ENCODE assay signal across 1 cellular context in genomic region chr10:32943854-32944661, GRCh38.
TF ChIP-seq lines count a peak whose summit lies in the region.

No MANE protein-coding gene starts in this region.

TF ChIP-seq in HepG2, 621 proteins besides CTCF, POLR2A, EP300 and RAD21 (continued from another document and continues in another):
- TF ChIP-seq ZNF407 (CRISPR knock-in tag; IDR thresholded peaks at IDR 0.05; ENCODE audit: not compliant biosample characterization): peak; percentile 36
- TF ChIP-seq ZFP36 (IDR thresholded peaks at IDR 0.05; ENCODE audit: borderline replicate concordance, low read depth, low read length, partially characterized antibody): no peak
- no peak for TF ChIP-seq ZNF3 (CRISPR knock-in tag; IDR thresholded peaks at IDR 0.05)
- peak; percentile 78 for TF ChIP-seq ZNF883 (CRISPR knock-in tag; IDR thresholded peaks at IDR 0.05; ENCODE audit: not compliant biosample characterization)
- peak; percentile 53; the same call in 1 of the 2 replicates for TF ChIP-seq MXD3 (CRISPR knock-in tag; IDR thresholded peaks at IDR 0.05)
- TF ChIP-seq PRDM15 (CRISPR knock-in tag; IDR thresholded peaks at IDR 0.05): no peak
- peak; percentile 76; the same call in 1 of the 2 replicates for TF ChIP-seq ZNF605 (CRISPR knock-in tag; IDR thresholded peaks at IDR 0.05)
- TF ChIP-seq ZNF432 (CRISPR knock-in tag; IDR thresholded peaks at IDR 0.05; ENCODE audit: borderline replicate concordance): no peak
- TF ChIP-seq NFKBIZ (CRISPR knock-in tag; IDR thresholded peaks at IDR 0.05): 0 out of 2 replicates have a peak, but pooled peaks have one; percentile 23
- no peak for TF ChIP-seq RFX1 (IDR thresholded peaks at IDR 0.05)
- no peak for TF ChIP-seq ZNF746 (CRISPR knock-in tag; IDR thresholded peaks at IDR 0.05)
- no peak for TF ChIP-seq TAF15 (IDR thresholded peaks at IDR 0.05; ENCODE audit: low read depth, low read length, poor library complexity, severe bottlenecking)
- TF ChIP-seq ZNF709 (CRISPR knock-in tag; IDR thresholded peaks at IDR 0.05): 0 out of 2 replicates have a peak, but pooled peaks have one; percentile 39
- no peak for TF ChIP-seq ZNF326 (CRISPR knock-in tag; IDR thresholded peaks at IDR 0.05; ENCODE audit: borderline replicate concordance)
- TF ChIP-seq ZNF234 (CRISPR knock-in tag; conservative IDR thresholded peaks at IDR 0.05): no peak
- no peak for TF ChIP-seq MTERF4 (CRISPR knock-in tag; IDR thresholded peaks at IDR 0.05)
- TF ChIP-seq ZBTB2 (CRISPR knock-in tag; IDR thresholded peaks at IDR 0.05; ENCODE audit: low read depth): no peak
- TF ChIP-seq ZNF280B (CRISPR knock-in tag; IDR thresholded peaks at IDR 0.05; ENCODE audit: borderline replicate concordance): no peak; the same call in 1 of the 2 replicates
- no peak for TF ChIP-seq STAT5B (CRISPR knock-in tag; IDR thresholded peaks at IDR 0.05)
- no peak for TF ChIP-seq SRSF9 (IDR thresholded peaks at IDR 0.05; ENCODE audit: borderline replicate concordance, insufficient read depth, low read depth, low read length, poor library complexity, severe bottlenecking)
- no peak for TF ChIP-seq GMEB2 (CRISPR knock-in tag; IDR thresholded peaks at IDR 0.05; ENCODE audit: low read depth)
- no peak for TF ChIP-seq ZNF281 (CRISPR knock-in tag; IDR thresholded peaks at IDR 0.05; ENCODE audit: borderline replicate concordance)
- TF ChIP-seq ZNF446 (CRISPR knock-in tag; IDR thresholded peaks at IDR 0.05): no peak
- peak; percentile 46; the same call in 1 of the 2 replicates for TF ChIP-seq KAT7 (CRISPR knock-in tag; IDR thresholded peaks at IDR 0.05; ENCODE audit: borderline replicate concordance)
- TF ChIP-seq MZF1 (CRISPR knock-in tag; IDR thresholded peaks at IDR 0.05; ENCODE audit: borderline replicate concordance): no peak
- peak; percentile 74; the same call in 1 of the 2 replicates for TF ChIP-seq TMF1 (CRISPR knock-in tag; IDR thresholded peaks at IDR 0.05; ENCODE audit: low read depth)
- TF ChIP-seq FOXP4 (CRISPR knock-in tag; IDR thresholded peaks at IDR 0.05): peak; percentile 12; the same call in 1 of the 2 replicates
- TF ChIP-seq ARNT2 (CRISPR knock-in tag; IDR thresholded peaks at IDR 0.05; ENCODE audit: low read depth): peak; percentile 48; the same call in 1 of the 2 replicates
- TF ChIP-seq ISX (CRISPR knock-in tag; conservative IDR thresholded peaks at IDR 0.05): no peak
- no peak for TF ChIP-seq ZNF703 (CRISPR knock-in tag; IDR thresholded peaks at IDR 0.05; ENCODE audit: borderline replicate concordance)
- no peak for TF ChIP-seq NPAS2 (CRISPR knock-in tag; IDR thresholded peaks at IDR 0.05; ENCODE audit: borderline replicate concordance)
- TF ChIP-seq ZNF138 (CRISPR knock-in tag; IDR thresholded peaks at IDR 0.05; ENCODE audit: low read depth): no peak
- TF ChIP-seq ZNF615 (CRISPR knock-in tag; IDR thresholded peaks at IDR 0.05; ENCODE audit: borderline replicate concordance): no peak
